10 cellular contexts compared by ENCODE assay signal in genomic region chr5:60504342-60504741, GRCh38.
A peak's percentile ranks its signal among the peaks of the same experiment; 100 is the strongest.
DNase-seq lines count a peak whose midpoint lies in the region; ATAC-seq and TF ChIP-seq lines count a peak whose summit lies in the region.
"Had no signal": no experiment of that assay in that cellular context is flagged by ENCODE, and none has a peak within 500 bp of the region (broad histone marks: within the 10 kb centered on the region; RNA-seq: fewer than 3 reads in every experiment).

No MANE protein-coding gene starts in this region.

- WGBS in esophagus muscularis mucosa = 86% methylated on average over 2 of the region's 2 CpGs

- H3K36me3 ChIP-seq in esophagus muscularis mucosa = no peaks in the 10 kb centered on the region
- H3K36me3 ChIP-seq: BE2C had no signal

- H3K4me3 ChIP-seq in esophagus muscularis mucosa = no peak overlapping the region

- no peak for TF ChIP-seq CTCF in esophagus muscularis mucosa (IDR thresholded peaks at IDR 0.05)

- no peak for TF ChIP-seq POLR2A in GM18505 (IDR thresholded peaks at IDR 0.05; ENCODE audit: borderline replicate concordance, extremely low read depth, insufficient read depth, insufficient read length)
- no peak for TF ChIP-seq POLR2A in esophagus muscularis mucosa (IDR thresholded peaks at IDR 0.05; ENCODE audit: low read depth)

- no peaks in the 10 kb centered on the region for H3K9me3 ChIP-seq in esophagus muscularis mucosa
- H3K9me3 ChIP-seq: BE2C had no signal

- no peak for TF ChIP-seq EP300 in esophagus muscularis mucosa (IDR thresholded peaks at IDR 0.05)

- no peaks in the 10 kb centered on the region for H3K27me3 ChIP-seq in esophagus muscularis mucosa
- H3K27me3 ChIP-seq: BE2C had no signal

- ATAC-seq in GM18505 (IDR thresholded peaks at IDR 0.05; ENCODE audit: unreplicated experiment) (peak; percentile 85), GM19468 (IDR thresholded peaks at IDR 0.05; ENCODE audit: extremely low read depth, unreplicated experiment) (peak; percentile 18), HG02885 (IDR thresholded peaks at IDR 0.05; ENCODE audit: poor library complexity, unreplicated experiment) (peak; percentile 91), HG03575 (IDR thresholded peaks at IDR 0.05; ENCODE audit: extremely low read depth, insufficient number of reproducible peaks, low FRiP score, unreplicated experiment) (peak; percentile 61)
- ATAC-seq: sciatic nerve had no signal

- peak overlapping the region in 2 of 4 donors; percentile 3 to 6 for H3K27ac ChIP-seq in esophagus muscularis mucosa (replicated peaks in 1 of 4)

- no peak for DNase-seq in iPS-NIHi7 (ENCODE audit: extremely low spot score)
- no peak for DNase-seq in esophagus muscularis mucosa (ENCODE audit: extremely low spot score)
- no peak for DNase-seq in NCI-H1694 treated with DMSO at 0.1 percent for 48 hours (lab: John Stamatoyannopoulos, UW)
- no peak for DNase-seq in activated CD8-positive, alpha-beta memory T cell treated with anti-CD3 and anti-CD28 coated beads, Interleukin-2, amount 50 U/mL, for 48 hours
- DNase-seq: BE2C had no signal

- intact Hi-C loops in esophagus muscularis mucosa (cut with DNase I) = no loop called here

- H3K4me1 ChIP-seq in esophagus muscularis mucosa = peaks cover 5 to 72% (median 43%) of the 10 kb centered on the region in 4 donors

Comparison
In these comparisons a context has a peak if more than half of its experiments do, and no peak if none do; other contexts are left out.
1. ATAC-seq: peak in every context shown above with its lines; median percentile 91 in HG02885; 85 in GM18505; 61 in HG03575; 18 in GM19468.